Comparison of ENCODE assay signal across 1 cellular context in the genomic region with DNA sequence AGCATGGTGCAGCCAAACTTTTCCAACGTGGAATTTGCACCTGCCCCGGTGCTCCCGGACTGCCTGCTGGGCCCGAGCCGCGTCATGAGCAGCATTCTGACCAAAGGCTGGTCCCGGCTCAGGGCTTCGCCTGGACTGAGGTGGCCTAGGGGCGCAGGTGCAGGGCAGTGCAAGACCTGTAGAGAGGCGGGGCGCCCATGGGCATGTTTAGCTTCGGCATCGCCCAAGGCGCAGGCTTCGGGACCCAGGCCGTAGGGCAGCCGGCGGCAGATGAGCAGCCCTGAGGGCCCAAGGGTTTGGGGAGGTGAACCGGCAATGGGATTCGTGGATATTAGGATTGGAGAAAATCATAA.
TF ChIP-seq lines count a peak whose summit lies in the region.

No MANE protein-coding gene starts in this region.

TF ChIP-seq in HepG2, 621 proteins besides CTCF, POLR2A, EP300 and RAD21:
- no peak for TF ChIP-seq SAFB2 (CRISPR knock-in tag; IDR thresholded peaks at IDR 0.05; ENCODE audit: borderline replicate concordance, low read depth)
- TF ChIP-seq KDM2A (CRISPR knock-in tag; IDR thresholded peaks at IDR 0.05; ENCODE audit: borderline replicate concordance, low read depth) = no peak
- TF ChIP-seq SPEN (CRISPR knock-in tag; IDR thresholded peaks at IDR 0.05; ENCODE audit: low read depth) = no peak
- no peak for TF ChIP-seq NRL (CRISPR knock-in tag; IDR thresholded peaks at IDR 0.05; ENCODE audit: borderline replicate concordance)
- TF ChIP-seq ZNF563 (CRISPR knock-in tag; IDR thresholded peaks at IDR 0.05) = no peak
- TF ChIP-seq GLI4 (CRISPR knock-in tag; IDR thresholded peaks at IDR 0.05; ENCODE audit: borderline replicate concordance) = no peak
- no peak for TF ChIP-seq MIXL1 (CRISPR knock-in tag; IDR thresholded peaks at IDR 0.05)
- TF ChIP-seq FUBP1 (CRISPR knock-in tag; IDR thresholded peaks at IDR 0.05; ENCODE audit: borderline replicate concordance) = no peak
- no peak for TF ChIP-seq ZNF768 (CRISPR knock-in tag; IDR thresholded peaks at IDR 0.05)
- no peak for TF ChIP-seq FOSL2 (CRISPR knock-in tag; IDR thresholded peaks at IDR 0.05)
- no peak for TF ChIP-seq SMAD9 (CRISPR knock-in tag; IDR thresholded peaks at IDR 0.05)
- TF ChIP-seq ZNF615 (CRISPR knock-in tag; IDR thresholded peaks at IDR 0.05; ENCODE audit: borderline replicate concordance) = no peak
- no peak for TF ChIP-seq ZIK1 (CRISPR knock-in tag; IDR thresholded peaks at IDR 0.05; ENCODE audit: borderline replicate concordance, low read depth)
- TF ChIP-seq REL (CRISPR knock-in tag; conservative IDR thresholded peaks at IDR 0.05) = no peak
- no peak for TF ChIP-seq TP53 (CRISPR knock-in tag; conservative IDR thresholded peaks at IDR 0.05)
- no peak for TF ChIP-seq THRA (CRISPR knock-in tag; IDR thresholded peaks at IDR 0.05; ENCODE audit: borderline replicate concordance)
- TF ChIP-seq KLF16 (CRISPR knock-in tag; IDR thresholded peaks at IDR 0.05) = no peak
- TF ChIP-seq U2AF2 (IDR thresholded peaks at IDR 0.05; ENCODE audit: low read depth, low read length) = no peak
